Comparison of ENCODE assay signal across 8 cellular contexts in the genomic region with DNA sequence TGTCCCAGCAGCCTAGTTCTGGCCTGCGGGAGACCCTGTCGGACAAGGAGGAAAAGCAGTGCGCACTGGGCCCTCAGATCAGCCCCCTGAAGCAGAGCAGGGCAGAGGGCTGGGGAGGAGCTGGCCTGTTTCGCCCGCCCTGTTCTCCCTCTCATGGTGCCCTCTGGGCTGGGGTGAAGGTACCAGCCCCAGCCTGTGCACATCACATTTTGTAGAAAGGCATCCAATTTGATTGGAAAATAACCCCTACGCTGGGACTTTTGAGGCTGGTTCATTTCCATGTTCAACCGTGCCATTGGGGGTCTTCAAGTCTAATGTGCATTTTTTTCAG. TPM values are rescaled to one million over a fixed set of nuclear protein-coding genes. Genes with fewer than 3 reads are reported as not detected.
DNase-seq lines count a peak whose midpoint lies in the region; ATAC-seq and TF ChIP-seq lines count a peak whose summit lies in the region.

No MANE protein-coding gene starts in this region.

- peaks cover 26% of the 10 kb centered on the region for H4K20me1 ChIP-seq in DOHH2 (ENCODE audit: control insufficient read depth, insufficient read depth, low read depth, low read length)
- peaks cover 15% of the 10 kb centered on the region for H4K20me1 ChIP-seq in osteoblast (ENCODE audit: insufficient read depth, low read length)

- H3F3A ChIP-seq in DOHH2 (ENCODE audit: control insufficient read depth, insufficient read depth) = peaks cover 3% of the 10 kb centered on the region; the same call in 1 of the 2 replicates

- 42 to 89% methylated on average over 3 to 7 of the region's 7 CpGs for WGBS in endodermal cell (ENCODE audit: insufficient coverage in 1 of 2, insufficient read length in 1 of 2), 2 experiments

- peaks cover 41% of the 10 kb centered on the region for H3K4me1 ChIP-seq in DOHH2 (ENCODE audit: control insufficient read depth, low read length)
- H3K4me1 ChIP-seq in endodermal cell (ENCODE audit: control insufficient read depth, insufficient read depth, low read length) = peaks cover 3% of the 10 kb centered on the region
- H3K4me1 ChIP-seq in osteoblast (ENCODE audit: insufficient read depth, low read length) = peaks cover 29% of the 10 kb centered on the region

- peak overlapping the region; percentile 89 for H2AFZ ChIP-seq in osteoblast (ENCODE audit: low read length)

- H3K27me3 Mint-ChIP-seq in endodermal cell (ENCODE audit: insufficient read depth) = no peaks in the 10 kb centered on the region

- peak overlapping the region; percentile 74 for H3K9ac ChIP-seq in endodermal cell (ENCODE audit: extremely low read depth, low read length, poor library complexity, severe bottlenecking)

- H3K79me2 ChIP-seq in DOHH2 (ENCODE audit: control insufficient read depth, low read length) = peaks cover 44% of the 10 kb centered on the region
- peaks cover 38% of the 10 kb centered on the region for H3K79me2 ChIP-seq in osteoblast (ENCODE audit: insufficient read depth, low read length)

- H3K36me3 ChIP-seq in DOHH2 (ENCODE audit: control insufficient read depth, low read length) = peaks cover 36% of the 10 kb centered on the region
- H3K36me3 ChIP-seq in endodermal cell (ENCODE audit: control insufficient read depth, insufficient read depth, low read length) = peaks cover 4% of the 10 kb centered on the region
- H3K36me3 ChIP-seq in osteoblast (ENCODE audit: insufficient read depth, low read length) = no peaks in the 10 kb centered on the region

- H3K4me3 Mint-ChIP-seq in endodermal cell = peak overlapping the region; percentile 99

- H3K9me3 ChIP-seq in DOHH2 (ENCODE audit: control insufficient read depth, insufficient read depth, low read length) (no peaks in the 10 kb centered on the region), endodermal cell (ENCODE audit: control insufficient read depth, low read length) (no peaks in the 10 kb centered on the region), osteoblast (ENCODE audit: low read depth, low read length) (no peaks in the 10 kb centered on the region)

- ATAC-seq in HG03039 (IDR thresholded peaks at IDR 0.05; ENCODE audit: unreplicated experiment) = no peak
- no peak for ATAC-seq in HG03097 (IDR thresholded peaks at IDR 0.05; ENCODE audit: low FRiP score, unreplicated experiment)

- peaks cover 4% of the 10 kb centered on the region for H3K36me3 Mint-ChIP-seq in endodermal cell (ENCODE audit: low read depth)

- H3K4me2 ChIP-seq in DOHH2 (ENCODE audit: low read length) (peak overlapping the region; percentile 90), osteoblast (ENCODE audit: insufficient read depth, low read length) (peak overlapping the region; percentile 97)

- H3K4me3 ChIP-seq in DOHH2 (ENCODE audit: low read length) = peak overlapping the region; percentile 87
- peak overlapping the region; percentile 88 for H3K4me3 ChIP-seq in endodermal cell (ENCODE audit: low read length)
- H3K4me3 ChIP-seq in osteoblast (ENCODE audit: insufficient read depth, low read length) = peak overlapping the region; percentile 98

- no peaks in the 10 kb centered on the region for H3K9me2 ChIP-seq in DOHH2 (replicated peaks; ENCODE audit: control insufficient read depth, low read length)

- peak overlapping the region; percentile 75 for H3K27ac ChIP-seq in DOHH2 (ENCODE audit: low read depth, low read length)
- peak overlapping the region; percentile 64 for H3K27ac ChIP-seq in endodermal cell (ENCODE audit: low read depth, low read length)
- H3K27ac ChIP-seq in osteoblast (ENCODE audit: low read depth, low read length) = peak overlapping the region; percentile 58

- H3K9me3 Mint-ChIP-seq in endodermal cell = no peaks in the 10 kb centered on the region

- H3K27me3 ChIP-seq in DOHH2 (ENCODE audit: control insufficient read depth, low read length) = no peaks in the 10 kb centered on the region
- no peaks in the 10 kb centered on the region for H3K27me3 ChIP-seq in endodermal cell (ENCODE audit: control insufficient read depth, insufficient read depth, low read length, poor library complexity, severe bottlenecking)
- H3K27me3 ChIP-seq in osteoblast (ENCODE audit: insufficient read depth, low read length) = no peaks in the 10 kb centered on the region

- DNase-seq in NCI-H2227 treated with DMSO at 0.1 percent for 48 hours (lab: John Stamatoyannopoulos, UW) (peak; percentile 56), endodermal cell (no peak), osteoblast (ENCODE audit: insufficient read length, low spot score, missing footprints) (no peak), NCI-H1930 (lab: John Stamatoyannopoulos, UW) (no peak), NCI-H1436 treated with DMSO at 0.1 percent for 48 hours (lab: John Stamatoyannopoulos, UW) (no peak)

- TF ChIP-seq CTCF in DOHH2 (IDR thresholded peaks at IDR 0.05; ENCODE audit: low read depth, low read length, poor library complexity, severe bottlenecking) = no peak
- TF ChIP-seq CTCF in endodermal cell (conservative IDR thresholded peaks at IDR 0.05) = no peak
- TF ChIP-seq CTCF in osteoblast (IDR thresholded peaks at IDR 0.05; ENCODE audit: extremely low read depth, low read depth, low read length) = no peak

- H3K27ac Mint-ChIP-seq in endodermal cell = peak overlapping the region; percentile 97

- H3K4me1 Mint-ChIP-seq in endodermal cell = peaks cover 22% of the 10 kb centered on the region

RNA-seq across cellular contexts. Expression of gene NAP1L4, which starts 0.8 kb away (rescaled TPM):
- total RNA-seq in endodermal cell = 100 to 1,000 TPM; 198 to 206 TPM
- 171 TPM for polyA plus RNA-seq in endodermal cell (2013, experiment 1 of 2)
- 165 TPM for polyA plus RNA-seq in endodermal cell (2013, experiment 2 of 2)
- 72.0 and 87.8 TPM in 2 replicates for total RNA-seq in osteoblast
